ENCODE assay signal across 27 cellular contexts in the genomic region with DNA sequence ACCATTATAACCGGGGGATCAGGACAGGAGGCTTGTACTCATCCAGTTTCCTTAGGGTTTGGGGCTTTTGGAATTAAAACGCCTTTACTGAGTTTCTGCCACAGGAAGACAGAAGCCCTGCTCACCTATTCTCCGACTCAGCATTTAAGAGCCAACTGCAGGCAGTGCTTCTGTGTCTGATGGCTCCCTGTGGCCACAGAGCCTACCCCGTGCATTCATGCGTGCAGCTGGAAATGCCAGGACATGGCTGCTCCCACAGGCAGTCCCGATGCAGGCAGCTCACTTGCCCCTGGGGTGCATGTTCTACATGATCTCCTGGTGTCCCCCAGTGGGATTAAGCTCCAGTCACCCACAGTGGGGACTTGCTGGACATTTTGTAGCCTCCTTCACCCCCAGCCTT. TPM values are rescaled to one million over a fixed set of nuclear protein-coding genes. Genes with fewer than 3 reads are reported as not detected.
A peak's percentile ranks its signal among the peaks of the same experiment; 100 is the strongest.
DNase-seq lines count a peak whose midpoint lies in the region; ATAC-seq and TF ChIP-seq lines count a peak whose summit lies in the region.
"Had no signal": no experiment of that assay in that cellular context is flagged by ENCODE, and none has a peak within 500 bp of the region (broad histone marks: within the 10 kb centered on the region; RNA-seq: fewer than 3 reads in every experiment).

No MANE protein-coding gene starts in this region.

- TF ChIP-seq POLR2A in erythroblast (IDR thresholded peaks at IDR 0.05; ENCODE audit: low read length) = no peak

- H3K79me2 ChIP-seq in GM23248 (ENCODE audit: insufficient read depth) = no peaks in the 10 kb centered on the region

- peak overlapping the region; percentile 53 for H3K4me3 Mint-ChIP-seq in central memory CD8-positive, alpha-beta T cell
- no peak overlapping the region for H3K4me3 Mint-ChIP-seq in naive thymus-derived CD8-positive, alpha-beta T cell
- H3K4me3 Mint-ChIP-seq in CD14-positive monocyte = no peak overlapping the region
- H3K4me3 Mint-ChIP-seq: activated CD8-positive, alpha-beta T cell treated with anti-CD3 and anti-CD28 coated beads, Interleukin-2, amount 10 ng/mL, durations not matched to agents 7 days and 5 days; activated naive CD8-positive, alpha-beta T cell; CD8-positive, alpha-beta T cell; stimulated activated naive B cell treated with anti-CD40 and anti-IgM and Interleukin-4, amounts not matched to agents 10 μg/mL and 1 μg/mL and 100 μg/mL, for 72 hours; type B pancreatic cell had no signal

- no peaks in the 10 kb centered on the region for H3K36me3 ChIP-seq in GM23248 (ENCODE audit: low read depth)
- H3K36me3 ChIP-seq: SJCRH30, WERI-Rb-1 had no signal

- no peak overlapping the region for H3K4me3 ChIP-seq in GM23248
- H3K4me3 ChIP-seq: psoas muscle, SJCRH30 had no signal

- no peaks in the 10 kb centered on the region for H3K4me1 ChIP-seq in GM23248 (ENCODE audit: insufficient read depth)
- H3K4me1 ChIP-seq: psoas muscle had no signal

- WGBS in GM23248 (ENCODE audit: low coverage in 1 of 2, low lambda C conversion rate in 2 of 2, missing lambda C conversion rate in 2 of 2), 2 experiments = 40 to 45% methylated on average over 6 of the region's 6 CpGs

- no peak for TF ChIP-seq CTCF in CD14-positive monocyte (IDR thresholded peaks at IDR 0.05)

- no peaks in the 10 kb centered on the region for H3K9me3 ChIP-seq in GM23248 (ENCODE audit: low read depth)
- H3K9me3 ChIP-seq: psoas muscle had no signal

- no peak overlapping the region for H3K4me2 ChIP-seq in GM23248 (ENCODE audit: unreplicated experiment)

- peaks cover 8% of the 10 kb centered on the region for H3K36me3 Mint-ChIP-seq in central memory CD8-positive, alpha-beta T cell (ENCODE audit: insufficient read depth)
- H3K36me3 Mint-ChIP-seq in naive thymus-derived CD8-positive, alpha-beta T cell = peaks cover 5 to 50% (median 19%) of the 10 kb centered on the region in 3 donors
- H3K36me3 Mint-ChIP-seq in CD14-positive monocyte = no peaks in the 10 kb centered on the region
- H3K36me3 Mint-ChIP-seq: type B pancreatic cell had no signal

- H3F3A ChIP-seq in GM23248 (ENCODE audit: insufficient read depth) = no peaks in the 10 kb centered on the region

- H3K9me2 ChIP-seq in GM23248 (ENCODE audit: insufficient read depth) = no peaks in the 10 kb centered on the region

- H3K9ac ChIP-seq in GM23248 = no peak overlapping the region

- peak; percentile 42 for DNase-seq in activated CD8-positive, alpha-beta memory T cell treated with anti-CD3 and anti-CD28 coated beads, Interleukin-2, amount 50 U/mL, for 48 hours
- no peak for DNase-seq in activated CD8-positive, alpha-beta memory T cell treated with anti-CD3 and anti-CD28 coated beads, Interleukin-2, amount 50 U/mL, for 4 hours
- no peak for DNase-seq in central memory CD8-positive, alpha-beta T cell (ENCODE audit: low spot score in 2 of 2)
- DNase-seq in naive thymus-derived CD8-positive, alpha-beta T cell = no peak
- no peak for DNase-seq in foreskin melanocyte
- no peak for DNase-seq in erythroblast (lab: John Stamatoyannopoulos, UW)
- no peak for DNase-seq in GM23248
- DNase-seq in CD14-positive monocyte (ENCODE audit: low spot score) = no peak
- DNase-seq: 8988T; activated CD4-positive, alpha-beta T cell treated with anti-CD3 and anti-CD28 coated beads for 4 hours; activated CD8-positive, alpha-beta T cell treated with anti-CD3 and anti-CD28 coated beads, Interleukin-2, amount 10 ng/mL, durations not matched to agents 7 days and 5 days; activated effector memory CD4-positive, alpha-beta T cell treated with anti-CD3 and anti-CD28 coated beads, Interleukin-2, amount 50 U/mL, for 16 hours; activated T-cell treated with anti-CD3 and anti-CD28 coated beads, Interleukin-2, amount 50 U/mL, for 1 hour; DMS153; HCEC 1CT; NCI-H1048; NCI-H1694 treated with DMSO at 0.1 percent for 48 hours; NCI-H446 treated with DMSO at 0.1 percent for 48 hours; NCI-H774; psoas muscle; stimulated activated naive B cell treated with anti-CD40 and anti-IgM and Interleukin-4, amounts not matched to agents 10 μg/mL and 1 μg/mL and 100 μg/mL, for 72 hours; WERI-Rb-1 had no signal

- H3K4me1 Mint-ChIP-seq in central memory CD8-positive, alpha-beta T cell = peaks cover 70% of the 10 kb centered on the region
- peaks cover 34 to 74% (median 67%) of the 10 kb centered on the region in 4 donors for H3K4me1 Mint-ChIP-seq in naive thymus-derived CD8-positive, alpha-beta T cell
- no peaks in the 10 kb centered on the region for H3K4me1 Mint-ChIP-seq in CD14-positive monocyte

- in situ Hi-C loops in GM23248 (cut with MboI) = no loop called here

- H4K20me1 ChIP-seq in GM23248 (ENCODE audit: insufficient read depth) = no peaks in the 10 kb centered on the region

- intact Hi-C loops in CD14-positive monocyte (cut with micrococcal nuclease) = no loop called here

- no peak overlapping the region for H3K27ac ChIP-seq in GM23248
- H3K27ac ChIP-seq: psoas muscle, SJCRH30, WERI-Rb-1 had no signal

- POLR2A ChIA-PET in naive thymus-derived CD8-positive, alpha-beta T cell (lab: Charles Lee) = interaction anchor here (0.9 to 1.5 kb wide), 4 partner anchors 12 to 64 kb away, joined by 3 to 9 read pairs (median 6); no protein-coding TSS in a partner anchor

- no peak overlapping the region for H2AFZ ChIP-seq in GM23248

- ATAC-seq in central memory CD8-positive, alpha-beta T cell (replicated peaks; ENCODE audit: extremely low read depth, poor library complexity, severe bottlenecking) = no peak
- ATAC-seq in naive thymus-derived CD8-positive, alpha-beta T cell = no peak
- ATAC-seq: activated CD8-positive, alpha-beta T cell treated with anti-CD3 and anti-CD28 coated beads, Interleukin-2, amount 10 ng/mL, durations not matched to agents 7 days and 5 days; CD8-positive, alpha-beta T cell; psoas muscle had no signal

- no peaks in the 10 kb centered on the region; the same call in 1 of the 2 replicates for H3K27me3 ChIP-seq in GM23248 (replicated peaks; ENCODE audit: insufficient read depth)

- no peaks in the 10 kb centered on the region for H3K9me3 Mint-ChIP-seq in central memory CD8-positive, alpha-beta T cell
- no peaks in the 10 kb centered on the region for H3K9me3 Mint-ChIP-seq in naive thymus-derived CD8-positive, alpha-beta T cell
- H3K9me3 Mint-ChIP-seq in CD14-positive monocyte = peaks cover 0 to 5% (median 3%) of the 10 kb centered on the region in 7 donors
- H3K9me3 Mint-ChIP-seq: CD8-positive, alpha-beta T cell; type B pancreatic cell had no signal

- H3K27me3 Mint-ChIP-seq in central memory CD8-positive, alpha-beta T cell = no peaks in the 10 kb centered on the region
- no peaks in the 10 kb centered on the region for H3K27me3 Mint-ChIP-seq in naive thymus-derived CD8-positive, alpha-beta T cell
- H3K27me3 Mint-ChIP-seq in CD14-positive monocyte (ENCODE audit: low read depth in 3 of 3) = peaks cover 2 to 5% (median 2%) of the 10 kb centered on the region in 3 donors
- H3K27me3 Mint-ChIP-seq: activated naive CD8-positive, alpha-beta T cell; stimulated activated naive B cell treated with anti-CD40 and anti-IgM and Interleukin-4, amounts not matched to agents 10 μg/mL and 1 μg/mL and 100 μg/mL, for 72 hours; type B pancreatic cell had no signal

- peak overlapping the region; percentile 16 for H3K27ac Mint-ChIP-seq in central memory CD8-positive, alpha-beta T cell (ENCODE audit: low read depth)
- H3K27ac Mint-ChIP-seq in naive thymus-derived CD8-positive, alpha-beta T cell = peak overlapping the region in 8 of 10 donors; percentile 20 to 77 (median 42)
- no peak overlapping the region for H3K27ac Mint-ChIP-seq in CD14-positive monocyte
- H3K27ac Mint-ChIP-seq: activated CD8-positive, alpha-beta T cell treated with anti-CD3 and anti-CD28 coated beads, Interleukin-2, amount 10 ng/mL, durations not matched to agents 7 days and 5 days; CD8-positive, alpha-beta T cell; stimulated activated naive B cell treated with anti-CD40 and anti-IgM and Interleukin-4, amounts not matched to agents 10 μg/mL and 1 μg/mL and 100 μg/mL, for 72 hours; type B pancreatic cell had no signal

RNA-seq across cellular contexts. Expression of a gene that starts 22.2 kb away (rescaled TPM):
- total RNA-seq in naive thymus-derived CD8-positive, alpha-beta T cell = 10 to 100 TPM; 28.0 to 29.9 TPM
- polyA plus RNA-seq in naive thymus-derived CD8-positive, alpha-beta T cell = 1 to 10 TPM; 5.5 to 6.2 (median 5.9) TPM
- total RNA-seq in GM23248 (2014; rRNA removed; shearing (Covaris generic)) = not detected in 2 replicates
- not detected in 2 replicates for polyA plus RNA-seq in GM23248 (2016; fragmentation: Nextera tagmentation; extraction: Ambion mirVana)
- under 1 TPM in 1 of 2 donors, not detected in 1; 0.09 TPM for polyA plus RNA-seq in CD14-positive monocyte
- total RNA-seq: RPMI7951 had no signal

Comparison
In these comparisons a context has a peak if more than half of its experiments do, and no peak if none do; other contexts are left out.
1. H3K27ac Mint-ChIP-seq: peak in central memory CD8-positive, alpha-beta T cell (single experiment) and naive thymus-derived CD8-positive, alpha-beta T cell (8 of 10); none in CD14-positive monocyte (0 of 7).